ENCODE assay signal across 8 cellular contexts in genomic region chr4:21768349-21769310, GRCh38.
A peak's percentile ranks its signal among the peaks of the same experiment; 100 is the strongest.
DNase-seq lines count a peak whose midpoint lies in the region; ATAC-seq and TF ChIP-seq lines count a peak whose summit lies in the region.

No MANE protein-coding gene starts in this region.

- no peak overlapping the region for H3K4me3 Mint-ChIP-seq in activated CD4-positive, alpha-beta T cell treated with anti-CD3 and anti-CD28 coated beads, Interleukin-2, amount 10 ng/mL, durations not matched to agents 7 days and 5 days

- peak overlapping the region; percentile 69 for H3K27ac ChIP-seq in brain microvascular endothelial cell
- H3K27ac ChIP-seq in liver (ENCODE audit: low read depth in 1 of 2, low read length in 2 of 2): no peak overlapping the region
- H3K27ac ChIP-seq in aorta (ENCODE audit: low read depth in 1 of 2, low read length in 2 of 2): no peak overlapping the region

- H3K9me3 Mint-ChIP-seq in activated CD4-positive, alpha-beta T cell treated with anti-CD3 and anti-CD28 coated beads, Interleukin-2, amount 10 ng/mL, durations not matched to agents 7 days and 5 days: no peaks in the 10 kb centered on the region

- no peaks in the 10 kb centered on the region for H3K4me1 Mint-ChIP-seq in activated CD4-positive, alpha-beta T cell treated with anti-CD3 and anti-CD28 coated beads, Interleukin-2, amount 10 ng/mL, durations not matched to agents 7 days and 5 days

- peak; percentile 82 to 84 for TF ChIP-seq RAD21 in liver (IDR thresholded peaks at IDR 0.05)

- CTCF ChIA-PET in activated CD4-positive, alpha-beta T cell treated with anti-CD3 and anti-CD28 coated beads, Interleukin-2, amount 10 ng/mL, durations not matched to agents 7 days and 5 days (lab: Charles Lee): no interaction called here

- H3K4me1 ChIP-seq in liver (ENCODE audit: control insufficient read depth in 4 of 4, insufficient read depth in 4 of 4, low read length in 3 of 4) (no peaks in the 10 kb centered on the region), aorta (ENCODE audit: control insufficient read depth in 1 of 2, insufficient read depth in 2 of 2, low read length in 2 of 2) (no peaks in the 10 kb centered on the region)

- ATAC-seq in HG02678 (IDR thresholded peaks at IDR 0.05; ENCODE audit: unreplicated experiment) (peak; percentile 66), HG03139 (IDR thresholded peaks at IDR 0.05; ENCODE audit: unreplicated experiment) (no peak), aorta (ENCODE audit: low FRiP score) (no peak)

- H3K36me3 Mint-ChIP-seq in activated CD4-positive, alpha-beta T cell treated with anti-CD3 and anti-CD28 coated beads, Interleukin-2, amount 10 ng/mL, durations not matched to agents 7 days and 5 days (ENCODE audit: low read depth): no peaks in the 10 kb centered on the region

- intact Hi-C loops in aorta (cut with DNase I): loop anchor here in 1 of 2 donors (10.0 kb wide), 1 partner anchor 994 kb away; no protein-coding TSS in a partner anchor

- no peak overlapping the region for H3K4me3 ChIP-seq in brain microvascular endothelial cell (ENCODE audit: low read depth, low read length)
- H3K4me3 ChIP-seq in liver (ENCODE audit: low read depth in 1 of 3, low read length in 3 of 3): no peak overlapping the region
- H3K4me3 ChIP-seq in aorta (ENCODE audit: low read length in 2 of 2): no peak overlapping the region

- H3K9me3 ChIP-seq in liver (ENCODE audit: control insufficient read depth in 4 of 4, low read length in 3 of 4) (no peaks in the 10 kb centered on the region), aorta (ENCODE audit: control insufficient read depth, low read length) (no peaks in the 10 kb centered on the region)

- DNase-seq in activated CD4-positive, alpha-beta T cell treated with anti-CD3 and anti-CD28 coated beads, Interleukin-2, amount 10 ng/mL, durations not matched to agents 7 days and 5 days: peak; percentile 47
- no peak for DNase-seq in activated CD4-positive, alpha-beta T cell treated with anti-CD3 and anti-CD28 coated beads, Interleukin-2, amount 50 U/mL, for 4 hours
- DNase-seq in NCI-H2227 treated with DMSO at 0.1 percent for 48 hours (lab: John Stamatoyannopoulos, UW) (peak; percentile 25), brain microvascular endothelial cell (peak; percentile 48), aorta (no peak)

- TF ChIP-seq CTCF in brain microvascular endothelial cell (IDR thresholded peaks at IDR 0.05; ENCODE audit: low read depth, low read length, missing control alignments) (peak; percentile 60), liver (IDR thresholded peaks at IDR 0.05; ENCODE audit: low read depth, low read length, missing input control) (peak; percentile 58)

- H3K9ac ChIP-seq in liver (ENCODE audit: low read depth in 1 of 2, low read length in 2 of 2): no peak overlapping the region

- peaks cover 2% of the 10 kb centered on the region for H3K27me3 Mint-ChIP-seq in activated CD4-positive, alpha-beta T cell treated with anti-CD3 and anti-CD28 coated beads, Interleukin-2, amount 10 ng/mL, durations not matched to agents 7 days and 5 days

- H3K27me3 ChIP-seq in brain microvascular endothelial cell (replicated peaks) (no peaks in the 10 kb centered on the region), liver (ENCODE audit: control insufficient read depth in 4 of 4, insufficient read depth in 4 of 4, low read length in 3 of 4) (peaks cover 0 to 3% (median 0%) of the 10 kb centered on the region in 4 donors), aorta (ENCODE audit: control insufficient read depth in 1 of 2, insufficient read depth in 2 of 2, low read length in 1 of 2) (no peaks in the 10 kb centered on the region)

- POLR2A ChIA-PET in activated CD4-positive, alpha-beta T cell treated with anti-CD3 and anti-CD28 coated beads, Interleukin-2, amount 10 ng/mL, durations not matched to agents 7 days and 5 days (lab: Charles Lee): no interaction called here

- H3K36me3 ChIP-seq in brain microvascular endothelial cell (replicated peaks) (no peaks in the 10 kb centered on the region), liver (ENCODE audit: control insufficient read depth in 4 of 4, insufficient read depth in 3 of 4, low read depth in 1 of 4, low read length in 3 of 4) (no peaks in the 10 kb centered on the region), aorta (ENCODE audit: control insufficient read depth in 1 of 2, insufficient read depth in 2 of 2, low read length in 1 of 2) (no peaks in the 10 kb centered on the region)

- in situ Hi-C loops in brain microvascular endothelial cell (cut with HindIII; ENCODE audit: low pct_ligation_motif_present, low sequenced_read_pairs): loop anchor here (25.0 kb wide), 1 partner anchor 256 kb away; no protein-coding TSS in a partner anchor

- H3K27ac Mint-ChIP-seq in activated CD4-positive, alpha-beta T cell treated with anti-CD3 and anti-CD28 coated beads, Interleukin-2, amount 10 ng/mL, durations not matched to agents 7 days and 5 days: no peak overlapping the region

- WGBS in liver: 24% methylated on average over 6 of the region's 6 CpGs
- WGBS in aorta, 2 donors: 22 to 26% methylated on average over 6 of the region's 6 CpGs

TF ChIP-seq in liver, 16 proteins besides CTCF, POLR2A, EP300 and RAD21:
- no peak for TF ChIP-seq HNF4A (conservative IDR thresholded peaks at IDR 0.05)
- no peak for TF ChIP-seq GABPA (IDR thresholded peaks at IDR 0.05 in 1 of 2, conservative IDR thresholded peaks at IDR 0.05 in 1 of 2)
- TF ChIP-seq TAF1 (conservative IDR thresholded peaks at IDR 0.05): no peak
- no peak for TF ChIP-seq JUND (IDR thresholded peaks at IDR 0.05)
- TF ChIP-seq, protein P1, sequence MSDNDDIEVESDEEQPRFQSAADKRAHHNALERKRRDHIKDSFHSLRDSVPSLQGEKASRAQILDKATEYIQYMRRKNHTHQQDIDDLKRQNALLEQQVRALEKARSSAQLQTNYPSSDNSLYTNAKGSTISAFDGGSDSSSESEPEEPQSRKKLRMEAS (IDR thresholded peaks at IDR 0.05): no peak
- TF ChIP-seq FOXA2 (IDR thresholded peaks at IDR 0.05): peak; percentile 79
- TF ChIP-seq FOXA1 (IDR thresholded peaks at IDR 0.05): peak; percentile 47

Comparison
In these comparisons a context has a peak if more than half of its experiments do, and no peak if none do; other contexts are left out.
1. DNase-seq: peak in activated CD4-positive, alpha-beta T cell treated with anti-CD3 and anti-CD28 coated beads, Interleukin-2, amount 10 ng/mL, durations not matched to agents 7 days and 5 days (single experiment), NCI-H2227 treated with DMSO at 0.1 percent for 48 hours (single experiment) and brain microvascular endothelial cell (single experiment); none in activated CD4-positive, alpha-beta T cell treated with anti-CD3 and anti-CD28 coated beads, Interleukin-2, amount 50 U/mL, for 4 hours (0 of 2) and aorta (0 of 2).